In genomic region chr12:53219956-53220856, GRCh38 we compare ENCODE assay signal across 8 cellular contexts. TPM values are rescaled to one million over a fixed set of nuclear protein-coding genes. Genes with fewer than 3 reads are reported as not detected.
DNase-seq lines count a peak whose midpoint lies in the region; ATAC-seq and TF ChIP-seq lines count a peak whose summit lies in the region.

No MANE protein-coding gene starts in this region.

- H3K4me3 ChIP-seq in BJ (ENCODE audit: low read depth, low read length) (peak overlapping the region; percentile 51), heart left ventricle (peak overlapping the region; percentile 57 to 95 (median 74)), vagina (peak overlapping the region; percentile 75 to 91)

- POLR2A ChIA-PET in BJ (lab: Charles Lee): interaction anchor here (1.0 kb wide), 1 partner anchor 78 kb away, joined by 3 read pairs; no protein-coding TSS in a partner anchor

- 0 to 1% (median 0%) methylated on average over 34 to 57 of the region's 57 CpGs for WGBS in heart left ventricle, 4 donors

- TF ChIP-seq POLR2A in heart left ventricle (IDR thresholded peaks at IDR 0.05): no peak
- TF ChIP-seq POLR2A in vagina (IDR thresholded peaks at IDR 0.05): peak in 1 of 2 donors; percentile 23

- H3K36me3 ChIP-seq in BJ (ENCODE audit: control insufficient read depth, insufficient read depth, low read length): peaks cover 6% of the 10 kb centered on the region; the same call in 1 of the 2 replicates
- H3K36me3 ChIP-seq in heart left ventricle: peaks cover 0 to 1% (median 0%) of the 10 kb centered on the region in 9 donors
- peaks cover 0 to 6% of the 10 kb centered on the region in 2 donors for H3K36me3 ChIP-seq in vagina

- H3K4me1 ChIP-seq in heart left ventricle (peaks cover 11 to 88% (median 61%) of the 10 kb centered on the region in 12 donors), vagina (peaks cover 74% of the 10 kb centered on the region)

- intact Hi-C loops in heart left ventricle (cut with DNase I) (loop anchor here in 6 of 10 donors (2.0 to 10.0 kb wide), 5 partner anchors 31 to 285 kb away; partner anchors contain the start of genes CSAD (in 1 of the 6), ESPL1 (in 1 of the 6), NPFF (in 1 of the 6) and TARBP2 (in 1 of the 6)), posterior vena cava (cut with DNase I) (no loop called here), vagina (cut with DNase I) (loop anchor here (5.0 to 10.0 kb wide), 2 partner anchors 32 to 195 kb away; a partner anchor contains a TSS)

- CTCF ChIA-PET in BJ (lab: Yijun Ruan, JAX): interaction anchor here (0.9 to 13.1 kb wide), 5 partner anchors 10 to 71 kb away, joined by 3 to 240 read pairs (median 5); partner anchors contain the start of gene ESPL1

- ATAC-seq in GM19395 (IDR thresholded peaks at IDR 0.05; ENCODE audit: unreplicated experiment) (peak; percentile 43), HG03571 (IDR thresholded peaks at IDR 0.05; ENCODE audit: unreplicated experiment) (peak; percentile 5), SK-N-SH treated with all-trans-retinoic acid at 6 μM for 48 hours (peak; percentile 42), heart left ventricle (peak; percentile 0 to 40 (median 13))

- no peak for TF ChIP-seq CTCF in BJ (IDR thresholded peaks at IDR 0.05; ENCODE audit: insufficient read depth, low read depth, low read length)
- TF ChIP-seq CTCF in heart left ventricle (IDR thresholded peaks at IDR 0.05): no peak
- TF ChIP-seq CTCF in vagina (IDR thresholded peaks at IDR 0.05): no peak

- H3K27me3 ChIP-seq in BJ (ENCODE audit: control insufficient read depth, insufficient read depth, low read length) (no peaks in the 10 kb centered on the region), heart left ventricle (no peaks in the 10 kb centered on the region), vagina (no peaks in the 10 kb centered on the region)

- no peaks in the 10 kb centered on the region for H3K9me3 ChIP-seq in heart left ventricle
- H3K9me3 ChIP-seq in vagina: no peaks in the 10 kb centered on the region

- DNase-seq in BJ (ENCODE audit: low read depth): no peak
- DNase-seq in activated naive CD8-positive, alpha-beta T cell treated with anti-CD3 and anti-CD28 coated beads, Interleukin-2, amount 50 U/mL, for 16 hours (ENCODE audit: low read depth, low spot score): peak; percentile 58
- DNase-seq in heart left ventricle: peak; percentile 49 to 83 (median 73)
- DNase-seq in posterior vena cava (ENCODE audit: low spot score): peak; percentile 91
- DNase-seq in vagina (ENCODE audit: extremely low spot score in 2 of 2): no peak

- peak overlapping the region; percentile 41 to 100 (median 100) for H3K27ac ChIP-seq in heart left ventricle
- H3K27ac ChIP-seq in vagina: peak overlapping the region; percentile 99

TF ChIP-seq in SK-N-SH treated with all-trans-retinoic acid at 6 μM for 48 hours, 23 proteins besides CTCF, POLR2A, EP300 and RAD21:
- TF ChIP-seq OSR1 (CRISPR knock-in tag; IDR thresholded peaks at IDR 0.05): no peak
- TF ChIP-seq ZFP30 (CRISPR knock-in tag; IDR thresholded peaks at IDR 0.05): 0 out of 2 replicates have a peak, but pooled peaks have one; percentile 41

RNA-seq across cellular contexts. Expression of gene RARG, which starts 11.8 kb away (rescaled TPM):
- 41.7 and 63.9 TPM in 2 replicates for polyA plus RNA-seq in BJ (2011; rRNA removed)
- polyA minus RNA-seq in BJ (2011; rRNA and poly(A)+ RNA removed): 56.1 and 60.3 TPM in 2 replicates
- total RNA-seq in heart left ventricle: 10 to 100 TPM in 7 of 9 donors, 1 to 10 TPM in 2; 6.4 to 22.5 (median 16.0) TPM
- polyA plus RNA-seq in heart left ventricle: 10 to 100 TPM in 1 of 2 donors, 1 to 10 TPM in 1; 7.4 to 10.2 TPM
- total RNA-seq in posterior vena cava: 10 to 100 TPM; 33.4 to 38.1 TPM
- 79.1 TPM for total RNA-seq in vagina

RNA-seq across cellular contexts. Expression of gene ITGB7, which starts 13.2 kb away (rescaled TPM):
- polyA plus RNA-seq in BJ (2011; rRNA removed) (0.59 and 0.63 TPM in 2 replicates), heart left ventricle (under 1 TPM; 0.50 to 0.75 TPM)
- polyA minus RNA-seq in BJ (2011; rRNA and poly(A)+ RNA removed): 0.51 and 1.4 TPM in 2 replicates
- total RNA-seq in heart left ventricle (10 to 100 TPM in 1 of 9 donors, 1 to 10 TPM in 5, under 1 TPM in 3; 0.12 to 11.6 (median 1.4) TPM), posterior vena cava (1 to 10 TPM; 2.1 to 2.9 TPM), vagina (3.7 TPM)

RNA-seq across cellular contexts. Expression of gene CSAD, which starts 39.5 kb away (rescaled TPM):
- polyA plus RNA-seq in BJ (2011; rRNA removed) (27.3 and 30.7 TPM in 2 replicates), heart left ventricle (10 to 100 TPM in 1 of 2 donors, 1 to 10 TPM in 1; 4.6 to 26.5 TPM)
- 8.4 and 14.0 TPM in 2 replicates for polyA minus RNA-seq in BJ (2011; rRNA and poly(A)+ RNA removed)
- total RNA-seq in heart left ventricle (10 to 100 TPM in 4 of 9 donors, 1 to 10 TPM in 5; 4.3 to 14.8 (median 8.2) TPM), posterior vena cava (10 to 100 TPM; 16.4 to 22.3 TPM), vagina (44.9 TPM)

RNA-seq across cellular contexts. Expression of gene ZNF740, which starts 39.7 kb away (rescaled TPM):
- polyA plus RNA-seq in BJ (2011; rRNA removed): 15.7 and 16.8 TPM in 2 replicates
- 25.7 and 28.4 TPM in 2 replicates for polyA minus RNA-seq in BJ (2011; rRNA and poly(A)+ RNA removed)
- 10 to 100 TPM in 7 of 9 donors, 1 to 10 TPM in 2; 4.8 to 27.4 (median 18.7) TPM for total RNA-seq in heart left ventricle
- 1 to 10 TPM; 6.1 to 6.7 TPM for polyA plus RNA-seq in heart left ventricle
- total RNA-seq in posterior vena cava: 10 to 100 TPM; 23.7 to 27.4 TPM
- total RNA-seq in vagina: 12.8 TPM

RNA-seq across cellular contexts. Expression of gene ESPL1, which starts 47.9 kb away (rescaled TPM):
- polyA plus RNA-seq in BJ (2011; rRNA removed): 3.0 and 7.3 TPM in 2 replicates
- 7.9 and 8.2 TPM in 2 replicates for polyA minus RNA-seq in BJ (2011; rRNA and poly(A)+ RNA removed)
- total RNA-seq in heart left ventricle: 1 to 10 TPM in 2 of 9 donors, under 1 TPM in 7; 0.06 to 6.1 (median 0.43) TPM
- polyA plus RNA-seq in heart left ventricle: under 1 TPM; 0.15 to 0.18 TPM
- total RNA-seq in posterior vena cava: 1 to 10 TPM in 1 of 2 donors, under 1 TPM in 1; 0.62 to 1.0 TPM
- total RNA-seq in vagina: 17.7 TPM

Comparison
In these comparisons a context has a peak if more than half of its experiments do, and no peak if none do; other contexts are left out.
1. DNase-seq: peak in activated naive CD8-positive, alpha-beta T cell treated with anti-CD3 and anti-CD28 coated beads, Interleukin-2, amount 50 U/mL, for 16 hours (single experiment), heart left ventricle (5 of 5) and posterior vena cava (single experiment); none in BJ (single experiment) and vagina (0 of 2).
2. intact Hi-C loops: an anchor here in heart left ventricle (2.0 to 10.0 kb wide) and vagina (5.0 to 10.0 kb wide); none called in posterior vena cava.
3. Peak in every context shown above with its lines, with median percentiles within 50 percentile points of each other: H3K4me3 ChIP-seq and ATAC-seq.